ENCODE assay signal across 8 cellular contexts in the genomic region with DNA sequence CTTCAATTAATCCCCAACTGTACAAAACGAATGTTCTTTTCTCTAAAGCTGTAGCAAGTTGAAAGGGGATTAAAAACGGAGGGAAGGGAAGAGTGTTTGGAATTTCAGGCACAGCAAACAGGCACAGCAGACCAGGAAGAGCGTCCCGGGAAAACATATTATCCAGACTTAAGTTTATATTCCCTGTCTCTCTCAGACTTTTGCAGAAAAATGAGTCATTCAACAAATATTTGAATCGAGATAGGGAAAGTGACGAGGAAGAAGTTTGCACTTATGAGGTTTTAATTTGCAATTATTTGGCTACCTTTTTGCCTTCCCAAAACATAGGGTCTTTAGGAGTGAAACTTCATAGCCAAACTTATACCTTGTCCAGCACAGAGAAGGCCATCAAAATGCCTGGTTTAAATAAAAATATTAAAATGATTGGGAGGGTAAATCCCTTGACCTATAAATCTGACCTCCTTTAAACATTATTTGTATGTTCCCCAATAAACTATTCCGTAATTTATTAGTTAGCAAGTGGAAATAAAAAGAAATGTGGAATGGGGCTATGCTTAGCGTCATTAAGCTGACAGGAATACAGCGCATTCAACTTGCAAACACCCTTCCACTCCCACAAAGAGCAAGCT. TPM values are rescaled to one million over a fixed set of nuclear protein-coding genes. Genes with fewer than 3 reads are reported as not detected.
DNase-seq lines count a peak whose midpoint lies in the region; ATAC-seq and TF ChIP-seq lines count a peak whose summit lies in the region.

No MANE protein-coding gene starts in this region.

- peak; percentile 73 for ATAC-seq in GM21717 (IDR thresholded peaks at IDR 0.05; ENCODE audit: unreplicated experiment)

- H3K36me3 ChIP-seq in MG63, result no peaks in the 10 kb centered on the region
- H3K36me3 ChIP-seq in mucosa of rectum (ENCODE audit: control insufficient read depth in 2 of 2, insufficient read depth in 2 of 2, low read length in 2 of 2), result no peaks in the 10 kb centered on the region

- peaks cover 13 to 18% of the 10 kb centered on the region in 2 donors for H3K4me1 ChIP-seq in mucosa of rectum (ENCODE audit: control insufficient read depth in 2 of 2, insufficient read depth in 2 of 2, low read length in 2 of 2)

- H3K4me3 ChIP-seq in MG63, result peak overlapping the region; percentile 49
- peak overlapping the region; percentile 50 for H3K4me3 ChIP-seq in choroid plexus epithelial cell (ENCODE audit: low read depth, low read length)
- peak overlapping the region in 1 of 2 donors; percentile 87 for H3K4me3 ChIP-seq in mucosa of rectum (ENCODE audit: low read length in 2 of 2)

- intact Hi-C loops in CD14-positive monocyte (cut with micrococcal nuclease), result loop anchor here (1.0 to 10.0 kb wide), 2 partner anchors 21 to 52 kb away; a partner anchor contains a TSS

- H3K9ac ChIP-seq in mucosa of rectum (ENCODE audit: low read depth in 1 of 2, low read length in 2 of 2), result peak overlapping the region; percentile 60 to 79

- no peaks in the 10 kb centered on the region for H3K9me3 ChIP-seq in MG63
- H3K9me3 ChIP-seq in mucosa of rectum (ENCODE audit: control insufficient read depth in 2 of 2, low read length in 2 of 2), result no peaks in the 10 kb centered on the region

- H3K27ac Mint-ChIP-seq in CD14-positive monocyte, result peak overlapping the region in 6 of 7 donors; percentile 88 to 96 (median 93)

- peaks cover 0 to 3% (median 2%) of the 10 kb centered on the region in 3 donors for H3K27me3 Mint-ChIP-seq in CD14-positive monocyte (ENCODE audit: low read depth in 3 of 3)

- H3K4me1 Mint-ChIP-seq in CD14-positive monocyte, result peaks cover 15% of the 10 kb centered on the region

- no peak for DNase-seq in CD14-positive monocyte (ENCODE audit: low spot score)
- no peak for DNase-seq in MG63
- peak; percentile 64 for DNase-seq in choroid plexus epithelial cell (ENCODE audit: low read depth)
- DNase-seq in substantia nigra (lab: John Stamatoyannopoulos, UW), result no peak
- DNase-seq in SHP77 (lab: John Stamatoyannopoulos, UW), result no peak
- no peak for DNase-seq in NCI-H748 (lab: John Stamatoyannopoulos, UW; ENCODE audit: unreplicated experiment)

- TF ChIP-seq CTCF in CD14-positive monocyte (IDR thresholded peaks at IDR 0.05) (no peak), choroid plexus epithelial cell (conservative IDR thresholded peaks at IDR 0.05; ENCODE audit: low read depth, low read length) (no peak)

- peaks cover 0 to 13% (median 4%) of the 10 kb centered on the region in 7 donors for H3K9me3 Mint-ChIP-seq in CD14-positive monocyte

- peak overlapping the region; percentile 93 to 97 for H3K27ac ChIP-seq in mucosa of rectum (ENCODE audit: low read depth in 2 of 2, low read length in 2 of 2)
- no peak overlapping the region for H3K27ac ChIP-seq in substantia nigra (ENCODE audit: low read depth, low read length, poor library complexity, severe bottlenecking)

- no peaks in the 10 kb centered on the region for H3K27me3 ChIP-seq in MG63
- no peaks in the 10 kb centered on the region for H3K27me3 ChIP-seq in mucosa of rectum (ENCODE audit: control insufficient read depth in 2 of 2, insufficient read depth in 2 of 2, low read length in 2 of 2)

- H3K36me3 Mint-ChIP-seq in CD14-positive monocyte, result no peaks in the 10 kb centered on the region

- H3K4me3 Mint-ChIP-seq in CD14-positive monocyte, result peak overlapping the region; percentile 86 to 87

RNA-seq across cellular contexts. Expression of gene HFE, which starts 16.0 kb away (rescaled TPM):
- polyA plus RNA-seq in CD14-positive monocyte, result 10 to 100 TPM; 14.1 to 16.1 TPM
- 7.7 and 9.1 TPM in 2 replicates for total RNA-seq in MG63 (2014; rRNA removed; shearing (Covaris generic); ENCODE audit: low replicate concordance)
